ENCODE assay signal across 1 cellular context in genomic region chr7:459584-460373, GRCh38.
TF ChIP-seq lines count a peak whose summit lies in the region.

No MANE protein-coding gene starts in this region.

TF ChIP-seq in Ishikawa, 13 proteins besides CTCF, POLR2A, EP300 and RAD21:
- no peak for TF ChIP-seq TEAD4 (IDR thresholded peaks at IDR 0.05)
- no peak for TF ChIP-seq TCF12 (IDR thresholded peaks at IDR 0.05; ENCODE audit: low read depth)
- TF ChIP-seq CEBPB (IDR thresholded peaks at IDR 0.05), result no peak
- no peak for TF ChIP-seq FOXM1 (IDR thresholded peaks at IDR 0.05; ENCODE audit: borderline replicate concordance, low read depth)
- TF ChIP-seq TAF1 (IDR thresholded peaks at IDR 0.05; ENCODE audit: low read depth), result no peak
- TF ChIP-seq YY1 (IDR thresholded peaks at IDR 0.05; ENCODE audit: low read depth), result 0 out of 2 replicates have a peak, but pooled peaks have one; percentile 15
- no peak for TF ChIP-seq CREB1 (IDR thresholded peaks at IDR 0.05; ENCODE audit: low read depth)
TF ChIP-seq in Ishikawa: peak in this region for 1.
